1 cellular context compared by ENCODE assay signal in genomic region chr17:81578038-81578441, GRCh38.
TF ChIP-seq lines count a peak whose summit lies in the region.

No MANE protein-coding gene starts in this region.

TF ChIP-seq in H1, 55 proteins besides CTCF, POLR2A, EP300 and RAD21:
- TF ChIP-seq PHF8 (conservative IDR thresholded peaks at IDR 0.05; ENCODE audit: low read depth, low read length) (no peak), SIRT6 (IDR thresholded peaks at IDR 0.05; ENCODE audit: low read length) (no peak), HDAC6 (IDR thresholded peaks at IDR 0.05; ENCODE audit: low read depth, low read length) (no peak), RBBP5 (IDR thresholded peaks at IDR 0.05; ENCODE audit: borderline replicate concordance, low read depth, low read length) (no peak), CEBPB (IDR thresholded peaks at IDR 0.05; ENCODE audit: low read depth, low read length) (no peak), NRF1 (IDR thresholded peaks at IDR 0.05; ENCODE audit: low read depth, low read length) (no peak), KDM1A (IDR thresholded peaks at IDR 0.05; ENCODE audit: borderline replicate concordance, low read length) (no peak), TAF7 (optimal IDR thresholded peaks at IDR 0.05; ENCODE audit: borderline replicate concordance, low read depth, low read length) (no peak), SP4 (IDR thresholded peaks at IDR 0.05; ENCODE audit: low read length) (no peak), USF2 (IDR thresholded peaks at IDR 0.05; ENCODE audit: low read length) (no peak), SP2 (IDR thresholded peaks at IDR 0.05; ENCODE audit: low read length) (no peak), BACH1 (IDR thresholded peaks at IDR 0.05; ENCODE audit: low read length) (no peak), HDAC2 (IDR thresholded peaks at IDR 0.05; ENCODE audit: borderline replicate concordance in 1 of 2, low read depth in 2 of 2, low read length in 2 of 2) (no peak), GABPA (IDR thresholded peaks at IDR 0.05; ENCODE audit: borderline replicate concordance, insufficient read depth, low read length) (no peak), BRCA1 (IDR thresholded peaks at IDR 0.05; ENCODE audit: low read depth, low read length) (no peak), SAP30 (IDR thresholded peaks at IDR 0.05; ENCODE audit: insufficient read depth, insufficient replicate concordance, low read length) (no peak), TAF1 (IDR thresholded peaks at IDR 0.05; ENCODE audit: low read depth, low read length) (no peak), POLR2AphosphoS5 (IDR thresholded peaks at IDR 0.05; ENCODE audit: low read depth, low read length) (no peak), CHD2 (IDR thresholded peaks at IDR 0.05; ENCODE audit: low read length) (no peak)
- TF ChIP-seq, protein P1, sequence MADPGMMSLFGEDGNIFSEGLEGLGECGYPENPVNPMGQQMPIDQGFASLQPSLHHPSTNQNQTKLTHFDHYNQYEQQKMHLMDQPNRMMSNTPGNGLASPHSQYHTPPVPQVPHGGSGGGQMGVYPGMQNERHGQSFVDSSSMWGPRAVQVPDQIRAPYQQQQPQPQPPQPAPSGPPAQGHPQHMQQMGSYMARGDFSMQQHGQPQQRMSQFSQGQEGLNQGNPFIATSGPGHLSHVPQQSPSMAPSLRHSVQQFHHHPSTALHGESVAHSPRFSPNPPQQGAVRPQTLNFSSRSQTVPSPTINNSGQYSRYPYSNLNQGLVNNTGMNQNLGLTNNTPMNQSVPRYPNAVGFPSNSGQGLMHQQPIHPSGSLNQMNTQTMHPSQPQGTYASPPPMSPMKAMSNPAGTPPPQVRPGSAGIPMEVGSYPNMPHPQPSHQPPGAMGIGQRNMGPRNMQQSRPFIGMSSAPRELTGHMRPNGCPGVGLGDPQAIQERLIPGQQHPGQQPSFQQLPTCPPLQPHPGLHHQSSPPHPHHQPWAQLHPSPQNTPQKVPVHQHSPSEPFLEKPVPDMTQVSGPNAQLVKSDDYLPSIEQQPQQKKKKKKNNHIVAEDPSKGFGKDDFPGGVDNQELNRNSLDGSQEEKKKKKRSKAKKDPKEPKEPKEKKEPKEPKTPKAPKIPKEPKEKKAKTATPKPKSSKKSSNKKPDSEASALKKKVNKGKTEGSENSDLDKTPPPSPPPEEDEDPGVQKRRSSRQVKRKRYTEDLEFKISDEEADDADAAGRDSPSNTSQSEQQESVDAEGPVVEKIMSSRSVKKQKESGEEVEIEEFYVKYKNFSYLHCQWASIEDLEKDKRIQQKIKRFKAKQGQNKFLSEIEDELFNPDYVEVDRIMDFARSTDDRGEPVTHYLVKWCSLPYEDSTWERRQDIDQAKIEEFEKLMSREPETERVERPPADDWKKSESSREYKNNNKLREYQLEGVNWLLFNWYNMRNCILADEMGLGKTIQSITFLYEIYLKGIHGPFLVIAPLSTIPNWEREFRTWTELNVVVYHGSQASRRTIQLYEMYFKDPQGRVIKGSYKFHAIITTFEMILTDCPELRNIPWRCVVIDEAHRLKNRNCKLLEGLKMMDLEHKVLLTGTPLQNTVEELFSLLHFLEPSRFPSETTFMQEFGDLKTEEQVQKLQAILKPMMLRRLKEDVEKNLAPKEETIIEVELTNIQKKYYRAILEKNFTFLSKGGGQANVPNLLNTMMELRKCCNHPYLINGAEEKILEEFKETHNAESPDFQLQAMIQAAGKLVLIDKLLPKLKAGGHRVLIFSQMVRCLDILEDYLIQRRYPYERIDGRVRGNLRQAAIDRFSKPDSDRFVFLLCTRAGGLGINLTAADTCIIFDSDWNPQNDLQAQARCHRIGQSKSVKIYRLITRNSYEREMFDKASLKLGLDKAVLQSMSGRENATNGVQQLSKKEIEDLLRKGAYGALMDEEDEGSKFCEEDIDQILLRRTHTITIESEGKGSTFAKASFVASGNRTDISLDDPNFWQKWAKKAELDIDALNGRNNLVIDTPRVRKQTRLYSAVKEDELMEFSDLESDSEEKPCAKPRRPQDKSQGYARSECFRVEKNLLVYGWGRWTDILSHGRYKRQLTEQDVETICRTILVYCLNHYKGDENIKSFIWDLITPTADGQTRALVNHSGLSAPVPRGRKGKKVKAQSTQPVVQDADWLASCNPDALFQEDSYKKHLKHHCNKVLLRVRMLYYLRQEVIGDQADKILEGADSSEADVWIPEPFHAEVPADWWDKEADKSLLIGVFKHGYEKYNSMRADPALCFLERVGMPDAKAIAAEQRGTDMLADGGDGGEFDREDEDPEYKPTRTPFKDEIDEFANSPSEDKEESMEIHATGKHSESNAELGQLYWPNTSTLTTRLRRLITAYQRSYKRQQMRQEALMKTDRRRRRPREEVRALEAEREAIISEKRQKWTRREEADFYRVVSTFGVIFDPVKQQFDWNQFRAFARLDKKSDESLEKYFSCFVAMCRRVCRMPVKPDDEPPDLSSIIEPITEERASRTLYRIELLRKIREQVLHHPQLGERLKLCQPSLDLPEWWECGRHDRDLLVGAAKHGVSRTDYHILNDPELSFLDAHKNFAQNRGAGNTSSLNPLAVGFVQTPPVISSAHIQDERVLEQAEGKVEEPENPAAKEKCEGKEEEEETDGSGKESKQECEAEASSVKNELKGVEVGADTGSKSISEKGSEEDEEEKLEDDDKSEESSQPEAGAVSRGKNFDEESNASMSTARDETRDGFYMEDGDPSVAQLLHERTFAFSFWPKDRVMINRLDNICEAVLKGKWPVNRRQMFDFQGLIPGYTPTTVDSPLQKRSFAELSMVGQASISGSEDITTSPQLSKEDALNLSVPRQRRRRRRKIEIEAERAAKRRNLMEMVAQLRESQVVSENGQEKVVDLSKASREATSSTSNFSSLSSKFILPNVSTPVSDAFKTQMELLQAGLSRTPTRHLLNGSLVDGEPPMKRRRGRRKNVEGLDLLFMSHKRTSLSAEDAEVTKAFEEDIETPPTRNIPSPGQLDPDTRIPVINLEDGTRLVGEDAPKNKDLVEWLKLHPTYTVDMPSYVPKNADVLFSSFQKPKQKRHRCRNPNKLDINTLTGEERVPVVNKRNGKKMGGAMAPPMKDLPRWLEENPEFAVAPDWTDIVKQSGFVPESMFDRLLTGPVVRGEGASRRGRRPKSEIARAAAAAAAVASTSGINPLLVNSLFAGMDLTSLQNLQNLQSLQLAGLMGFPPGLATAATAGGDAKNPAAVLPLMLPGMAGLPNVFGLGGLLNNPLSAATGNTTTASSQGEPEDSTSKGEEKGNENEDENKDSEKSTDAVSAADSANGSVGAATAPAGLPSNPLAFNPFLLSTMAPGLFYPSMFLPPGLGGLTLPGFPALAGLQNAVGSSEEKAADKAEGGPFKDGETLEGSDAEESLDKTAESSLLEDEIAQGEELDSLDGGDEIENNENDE (IDR thresholded peaks at IDR 0.05; ENCODE audit: insufficient replicate concordance, low read length) = no peak
